ENCODE assay signal across 23 cellular contexts in genomic region chr2:218389333-218390150, GRCh38. TPM values are rescaled to one million over a fixed set of nuclear protein-coding genes. Genes with fewer than 3 reads are reported as not detected.
DNase-seq lines count a peak whose midpoint lies in the region; ATAC-seq and TF ChIP-seq lines count a peak whose summit lies in the region.
"Had no signal": no experiment of that assay in that cellular context is flagged by ENCODE, and none has a peak within 500 bp of the region (broad histone marks: within the 10 kb centered on the region; RNA-seq: fewer than 3 reads in every experiment).

No MANE protein-coding gene starts in this region.

- no peaks in the 10 kb centered on the region for H3K79me2 ChIP-seq in hepatocyte

- CTCF ChIA-PET in activated naive CD4-positive, alpha-beta T cell treated with anti-CD3 and anti-CD28 coated beads, Interleukin-2, amount 10 ng/mL, durations not matched to agents 7 days and 5 days (lab: Charles Lee), result no interaction called here

- no peak overlapping the region for H3K4me3 ChIP-seq in hepatocyte
- H3K4me3 ChIP-seq: GM23338, Peyer's patch, SK-N-MC had no signal

- no peaks in the 10 kb centered on the region for H3K27me3 ChIP-seq in hepatocyte
- H3K27me3 ChIP-seq: Peyer's patch had no signal

- H4K20me1 ChIP-seq in hepatocyte (ENCODE audit: insufficient read depth, poor library complexity, severe bottlenecking), result no peaks in the 10 kb centered on the region

- no peak overlapping the region for H3K4me2 ChIP-seq in hepatocyte
- H3K4me2 ChIP-seq: GM23338 had no signal

- TF ChIP-seq CTCF in hepatocyte (IDR thresholded peaks at IDR 0.05; ENCODE audit: poor library complexity), result no peak

- no peak overlapping the region for H2AFZ ChIP-seq in hepatocyte
- H2AFZ ChIP-seq: GM23338 had no signal

- no peak overlapping the region for H3K4me3 Mint-ChIP-seq in activated naive CD4-positive, alpha-beta T cell treated with anti-CD3 and anti-CD28 coated beads, Interleukin-2, amount 50 U/mL, for 24 hours
- no peak overlapping the region for H3K4me3 Mint-ChIP-seq in activated naive CD4-positive, alpha-beta T cell treated with anti-CD3 and anti-CD28 coated beads, Interleukin-2, amount 10 ng/mL, durations not matched to agents 7 days and 5 days
- no peak overlapping the region for H3K4me3 Mint-ChIP-seq in stimulated activated effector memory CD8-positive, alpha-beta T cell treated with anti-CD3 and anti-CD28 coated beads, Interleukin-12 subunit alpha, Interleukin-12 subunit beta, amount 100 ng/mL, for 72 hours
- H3K4me3 Mint-ChIP-seq: GM23338 had no signal

- H3K9me3 ChIP-seq in hepatocyte (ENCODE audit: low read depth), result no peaks in the 10 kb centered on the region
- H3K9me3 ChIP-seq: Peyer's patch had no signal

- no peaks in the 10 kb centered on the region for H3K36me3 Mint-ChIP-seq in activated naive CD4-positive, alpha-beta T cell treated with anti-CD3 and anti-CD28 coated beads, Interleukin-2, amount 50 U/mL, for 24 hours
- H3K36me3 Mint-ChIP-seq in activated naive CD4-positive, alpha-beta T cell treated with anti-CD3 and anti-CD28 coated beads, Interleukin-2, amount 10 ng/mL, durations not matched to agents 7 days and 5 days, result no peaks in the 10 kb centered on the region
- no peaks in the 10 kb centered on the region for H3K36me3 Mint-ChIP-seq in stimulated activated effector memory CD8-positive, alpha-beta T cell treated with anti-CD3 and anti-CD28 coated beads, Interleukin-12 subunit alpha, Interleukin-12 subunit beta, amount 100 ng/mL, for 72 hours

- peaks cover 9% of the 10 kb centered on the region for H3K4me1 Mint-ChIP-seq in activated naive CD4-positive, alpha-beta T cell treated with anti-CD3 and anti-CD28 coated beads, Interleukin-2, amount 50 U/mL, for 24 hours
- peaks cover 22% of the 10 kb centered on the region for H3K4me1 Mint-ChIP-seq in activated naive CD4-positive, alpha-beta T cell treated with anti-CD3 and anti-CD28 coated beads, Interleukin-2, amount 10 ng/mL, durations not matched to agents 7 days and 5 days
- H3K4me1 Mint-ChIP-seq in stimulated activated effector memory CD8-positive, alpha-beta T cell treated with anti-CD3 and anti-CD28 coated beads, Interleukin-12 subunit alpha, Interleukin-12 subunit beta, amount 100 ng/mL, for 72 hours, result peaks cover 14% of the 10 kb centered on the region

- H3K9me3 Mint-ChIP-seq in activated naive CD4-positive, alpha-beta T cell treated with anti-CD3 and anti-CD28 coated beads, Interleukin-2, amount 50 U/mL, for 24 hours, result no peaks in the 10 kb centered on the region
- H3K9me3 Mint-ChIP-seq in activated naive CD4-positive, alpha-beta T cell treated with anti-CD3 and anti-CD28 coated beads, Interleukin-2, amount 10 ng/mL, durations not matched to agents 7 days and 5 days, result no peaks in the 10 kb centered on the region
- no peaks in the 10 kb centered on the region for H3K9me3 Mint-ChIP-seq in stimulated activated effector memory CD8-positive, alpha-beta T cell treated with anti-CD3 and anti-CD28 coated beads, Interleukin-12 subunit alpha, Interleukin-12 subunit beta, amount 100 ng/mL, for 72 hours
- H3K9me3 Mint-ChIP-seq: GM23338 had no signal

- ATAC-seq in stimulated activated effector memory CD8-positive, alpha-beta T cell treated with anti-CD3 and anti-CD28 coated beads, Interleukin-12 subunit alpha, Interleukin-12 subunit beta, amount 100 ng/mL, for 72 hours, result no peak
- no peak for ATAC-seq in GM18502 (IDR thresholded peaks at IDR 0.05; ENCODE audit: poor library complexity, unreplicated experiment)
- ATAC-seq: GM23338 had no signal

- H3K36me3 ChIP-seq in hepatocyte (replicated peaks; ENCODE audit: insufficient read depth, low read depth), result no peaks in the 10 kb centered on the region
- H3K36me3 ChIP-seq: Peyer's patch had no signal

- H3K4me1 ChIP-seq in hepatocyte (ENCODE audit: insufficient read depth), result no peaks in the 10 kb centered on the region

- in situ Hi-C loops in ACHN (cut with HindIII; ENCODE audit: low pct_ligation_motif_present, low pct_unique_long_range_greater_than_20kb, low sequenced_read_pairs), result no loop called here

- 94% methylated on average over 17 of the region's 17 CpGs for WGBS in hepatocyte (ENCODE audit: low lambda C conversion rate, missing lambda C conversion rate)

- H3K27ac Mint-ChIP-seq in activated naive CD4-positive, alpha-beta T cell treated with anti-CD3 and anti-CD28 coated beads, Interleukin-2, amount 50 U/mL, for 24 hours, result peak overlapping the region; percentile 64
- H3K27ac Mint-ChIP-seq in activated naive CD4-positive, alpha-beta T cell treated with anti-CD3 and anti-CD28 coated beads, Interleukin-2, amount 10 ng/mL, durations not matched to agents 7 days and 5 days, result no peak overlapping the region
- peak overlapping the region; percentile 70 for H3K27ac Mint-ChIP-seq in stimulated activated effector memory CD8-positive, alpha-beta T cell treated with anti-CD3 and anti-CD28 coated beads, Interleukin-12 subunit alpha, Interleukin-12 subunit beta, amount 100 ng/mL, for 72 hours
- H3K27ac Mint-ChIP-seq: GM23338 had no signal

- no peak for DNase-seq in activated naive CD4-positive, alpha-beta T cell treated with anti-CD3 and anti-CD28 coated beads, Interleukin-2, amount 10 ng/mL, durations not matched to agents 7 days and 5 days
- DNase-seq in D341Med (ENCODE audit: low spot score), result peak; percentile 3
- DNase-seq in hepatocyte (ENCODE audit: low spot score), result peak; percentile 5
- no peak for DNase-seq in stimulated activated effector memory CD8-positive, alpha-beta T cell treated with anti-CD3 and anti-CD28 coated beads, Interleukin-12 subunit alpha, Interleukin-12 subunit beta, amount 100 ng/mL, for 72 hours (ENCODE audit: low spot score in 2 of 2)
- DNase-seq in ACHN, result no peak
- no peak for DNase-seq in activated naive CD4-positive, alpha-beta T cell treated with Interleukin-2 at 50 U/mL for 16 hours
- DNase-seq: DMS153; GF-D8; HCEC 1CT; KBM-7; MV-4-11; NCI-H1694 treated with DMSO at 0.1 percent for 48 hours; NCI-H510A; NCI-H748 treated with DMSO at 0.1 percent for 48 hours; NK-92 treated with Interleukin-12 subunit alpha and Interleukin-12 subunit beta, amount 100 ng/mL, for 24 hours; Peyer's patch; SHP77 had no signal

- no peak overlapping the region for H3K27ac ChIP-seq in hepatocyte
- H3K27ac ChIP-seq: C4-2B, Peyer's patch, SK-N-MC had no signal

- H3K27me3 Mint-ChIP-seq in activated naive CD4-positive, alpha-beta T cell treated with anti-CD3 and anti-CD28 coated beads, Interleukin-2, amount 50 U/mL, for 24 hours, result no peaks in the 10 kb centered on the region
- H3K27me3 Mint-ChIP-seq in activated naive CD4-positive, alpha-beta T cell treated with anti-CD3 and anti-CD28 coated beads, Interleukin-2, amount 10 ng/mL, durations not matched to agents 7 days and 5 days, result peaks cover 67% of the 10 kb centered on the region

- no peaks in the 10 kb centered on the region for H3K9me2 ChIP-seq in hepatocyte (replicated peaks; ENCODE audit: insufficient read depth)

RNA-seq across cellular contexts. Expression of gene SLC11A1, which starts 7.5 kb away (rescaled TPM):
- 0.60 and 0.72 TPM in 2 replicates for total RNA-seq in hepatocyte
- 0.74 and 1.2 TPM in 2 replicates for polyA plus RNA-seq in hepatocyte
- total RNA-seq: Daoy, GM23338 had no signal

RNA-seq across cellular contexts. Expression of gene CTDSP1, which starts 10.1 kb away (rescaled TPM):
- 124 and 142 TPM in 2 replicates for total RNA-seq in hepatocyte
- 48.4 and 53.1 TPM in 2 replicates for polyA plus RNA-seq in hepatocyte

RNA-seq across cellular contexts. Expression of gene VIL1, which starts 29.4 kb away (rescaled TPM):
- total RNA-seq in hepatocyte, result 218 and 261 TPM in 2 replicates
- polyA plus RNA-seq in hepatocyte, result 151 and 160 TPM in 2 replicates

RNA-seq across cellular contexts. Expression of gene CATIP, which starts 32.9 kb away (rescaled TPM):
- 0.33 TPM in 1 of 2 replicates, not detected in the other for total RNA-seq in hepatocyte
- polyA plus RNA-seq in hepatocyte, result 0.39 and 0.70 TPM in 2 replicates
- total RNA-seq: Daoy, GM23338, Peyer's patch had no signal

Comparison
In these comparisons a context has a peak if more than half of its experiments do, and no peak if none do; other contexts are left out.
1. DNase-seq: peak in D341Med (single experiment) and hepatocyte (single experiment); none in activated naive CD4-positive, alpha-beta T cell treated with anti-CD3 and anti-CD28 coated beads, Interleukin-2, amount 10 ng/mL, durations not matched to agents 7 days and 5 days (single experiment), stimulated activated effector memory CD8-positive, alpha-beta T cell treated with anti-CD3 and anti-CD28 coated beads, Interleukin-12 subunit alpha, Interleukin-12 subunit beta, amount 100 ng/mL, for 72 hours (0 of 2), ACHN (single experiment) and activated naive CD4-positive, alpha-beta T cell treated with Interleukin-2 at 50 U/mL for 16 hours (single experiment).